ENCODE assay signal across 8 cellular contexts in the genomic region with DNA sequence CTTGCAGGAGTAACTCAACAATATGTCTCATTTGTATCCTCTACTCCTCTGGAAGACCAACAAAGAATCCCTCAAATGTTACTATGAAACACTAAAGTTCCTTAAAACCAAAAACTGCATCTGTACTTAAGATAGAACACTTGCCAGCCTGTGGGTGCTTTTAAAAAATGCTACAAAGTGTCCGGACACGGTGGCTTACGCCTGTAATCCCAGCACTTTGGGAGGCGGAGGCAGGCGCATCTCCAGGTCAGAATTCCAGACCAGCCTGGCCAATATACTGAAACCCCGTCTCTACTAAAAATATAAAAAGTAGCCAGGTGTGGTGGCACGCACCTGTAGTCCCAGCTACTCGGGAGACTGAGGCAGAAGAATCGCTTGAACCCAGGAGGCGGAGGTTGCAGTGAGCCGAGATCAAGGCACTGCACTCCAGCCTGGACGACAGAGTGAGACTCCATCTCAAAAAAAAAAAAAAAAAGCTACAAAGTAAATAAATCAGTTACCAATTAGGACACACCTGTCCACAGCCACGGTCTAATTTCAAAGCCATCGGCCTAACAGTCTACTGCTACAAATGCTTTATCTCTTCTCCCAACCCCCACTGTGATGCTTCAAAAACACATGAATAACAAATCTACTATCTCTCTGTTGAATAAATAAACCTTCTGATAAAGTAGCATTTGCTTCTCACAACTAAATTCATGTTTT. TPM values are rescaled to one million over a fixed set of nuclear protein-coding genes. Genes with fewer than 3 reads are reported as not detected.
A peak's percentile ranks its signal among the peaks of the same experiment; 100 is the strongest.
DNase-seq lines count a peak whose midpoint lies in the region; ATAC-seq, FAIRE-seq and TF ChIP-seq lines count a peak whose summit lies in the region.
"Not testable (repeated sequence)": the region's sequence is repeated elsewhere in the genome, so short reads cannot be mapped to it uniquely, and the experiment has no call there.

No MANE protein-coding gene starts in this region.

- not testable (repeated sequence) for ATAC-seq in T-helper 17 cell

- H3K9me3 ChIP-seq in T-helper 17 cell (ENCODE audit: control insufficient read depth, low read length, poor library complexity, severe bottlenecking); astrocyte (ENCODE audit: insufficient read depth, low read depth, low read length); muscle layer of colon (ENCODE audit: low read length); small intestine (ENCODE audit: control insufficient read depth, low read depth): not testable (repeated sequence)

- TF ChIP-seq CTCF in CD14-positive monocyte (IDR thresholded peaks at IDR 0.05); HFF-Myc (IDR thresholded peaks at IDR 0.05; ENCODE audit: low read depth, low read length, missing control alignments); astrocyte (IDR thresholded peaks at IDR 0.05; ENCODE audit: insufficient read depth, low read depth, low read length); fibroblast of villous mesenchyme (IDR thresholded peaks at IDR 0.05; ENCODE audit: insufficient read depth, low read depth, low read length): not testable (repeated sequence)

- not testable (repeated sequence) for H3K4me1 ChIP-seq in astrocyte (ENCODE audit: insufficient read depth, low read length); small intestine (ENCODE audit: control insufficient read depth in 2 of 2, insufficient read depth in 1 of 2, low read depth in 1 of 2, low read length in 1 of 2)
- peaks cover 33% of the 10 kb centered on the region for H3K4me1 ChIP-seq in muscle layer of colon (ENCODE audit: insufficient read depth, low read length)

- H3K4me2 ChIP-seq in astrocyte (ENCODE audit: low read length), result peak overlapping the region; percentile 89

- not testable (repeated sequence) for H3K27me3 ChIP-seq in astrocyte (ENCODE audit: insufficient read depth, low read length); muscle layer of colon (ENCODE audit: control insufficient read depth in 1 of 2, insufficient read depth in 2 of 2, low read length in 2 of 2); small intestine (ENCODE audit: control insufficient read depth in 2 of 2, insufficient read depth in 2 of 2, low read length in 2 of 2)

- H3K27me3 Mint-ChIP-seq in CD14-positive monocyte (ENCODE audit: low read depth in 3 of 3); T-helper 17 cell; astrocyte (ENCODE audit: low read depth, unreplicated experiment): not testable (repeated sequence)

- WGBS in small intestine, 3 donors, result 20 to 49% (median 40%) methylated on average over 14 of the region's 14 CpGs

- H3K4me1 Mint-ChIP-seq in CD14-positive monocyte (peaks cover 28% of the 10 kb centered on the region), T-helper 17 cell (peaks cover 41% of the 10 kb centered on the region)
- not testable (repeated sequence) for H3K4me1 Mint-ChIP-seq in astrocyte (ENCODE audit: low read depth, unreplicated experiment)

- H3K27ac Mint-ChIP-seq in CD14-positive monocyte (peak overlapping the region in 4 of 7 donors; percentile 6 to 99 (median 65)), T-helper 17 cell (peak overlapping the region; percentile 97), astrocyte (ENCODE audit: unreplicated experiment) (peak overlapping the region; percentile 0)

- H3K4me3 ChIP-seq in HFF-Myc (replicated peaks; ENCODE audit: low read depth, low read length) (peak overlapping the region; percentile 91), astrocyte (ENCODE audit: insufficient read depth, low read depth, low read length) (peak overlapping the region; percentile 99), fibroblast of villous mesenchyme (ENCODE audit: low read depth, low read length) (peak overlapping the region; percentile 96), small intestine (ENCODE audit: low read depth in 1 of 2, low read length in 2 of 2) (peak overlapping the region in 1 of 2 donors; percentile 18)
- H3K4me3 ChIP-seq in muscle layer of colon (ENCODE audit: low read depth in 1 of 2, low read length in 2 of 2), result not testable (repeated sequence)

- H3K4me3 Mint-ChIP-seq in CD14-positive monocyte, result not testable (repeated sequence)
- H3K4me3 Mint-ChIP-seq in T-helper 17 cell (peak overlapping the region; percentile 98), astrocyte (ENCODE audit: unreplicated experiment) (peak overlapping the region; percentile 99)

- H3K9me3 Mint-ChIP-seq in CD14-positive monocyte; astrocyte (ENCODE audit: unreplicated experiment): not testable (repeated sequence)

- not testable (repeated sequence) for FAIRE-seq in astrocyte (lab: Jason Lieb, UNC); small intestine (lab: Jason Lieb, UNC)

- intact Hi-C loops in CD14-positive monocyte (cut with micrococcal nuclease), result loop anchor here in 1 of 2 donors (5.0 kb wide), 1 partner anchor 35 kb away; no protein-coding TSS in a partner anchor

- not testable (repeated sequence) for H3K36me3 ChIP-seq in astrocyte (ENCODE audit: insufficient read depth, low read length); small intestine (ENCODE audit: control insufficient read depth in 2 of 2, insufficient read depth in 2 of 2, low read length in 2 of 2)
- peaks cover 12% of the 10 kb centered on the region for H3K36me3 ChIP-seq in muscle layer of colon (ENCODE audit: insufficient read depth, low read length)

- H3K9ac ChIP-seq in astrocyte (ENCODE audit: low read length), result peak overlapping the region; percentile 100
- not testable (repeated sequence) for H3K9ac ChIP-seq in muscle layer of colon (ENCODE audit: low read length)

- H4K20me1 ChIP-seq in astrocyte (ENCODE audit: insufficient read depth, low read length), result peaks cover 72% of the 10 kb centered on the region

- peaks cover 20 to 26% of the 10 kb centered on the region in 2 donors for H3K36me3 Mint-ChIP-seq in CD14-positive monocyte
- not testable (repeated sequence) for H3K36me3 Mint-ChIP-seq in T-helper 17 cell (ENCODE audit: low read depth); astrocyte (ENCODE audit: low read depth, unreplicated experiment)

- not testable (repeated sequence) for H3K27ac ChIP-seq in astrocyte (ENCODE audit: low read depth, low read length); small intestine (ENCODE audit: low read depth in 1 of 2, low read length in 1 of 2)
- H3K27ac ChIP-seq in muscle layer of colon (ENCODE audit: low read depth, low read length), result peak overlapping the region; percentile 39

- DNase-seq in CD14-positive monocyte (ENCODE audit: low spot score); HFF-Myc (ENCODE audit: extremely low read depth, low read depth); T-helper 17 cell; astrocyte (ENCODE audit: low read depth): not testable (repeated sequence)
- DNase-seq in NCI-H2171 treated with DMSO at 0.1 percent for 48 hours (lab: John Stamatoyannopoulos, UW) (peak; percentile 57), fibroblast of villous mesenchyme (ENCODE audit: low read depth) (peak; percentile 13), small intestine (peak; percentile 66)

- peaks cover 82% of the 10 kb centered on the region for H3K79me2 ChIP-seq in astrocyte (ENCODE audit: insufficient read depth, low read length)

- H2AFZ ChIP-seq in astrocyte (ENCODE audit: low read depth, low read length), result not testable (repeated sequence)

RNA-seq across cellular contexts. Expression of a gene that starts 3.2 kb away (rescaled TPM):
- polyA plus RNA-seq in CD14-positive monocyte, result 10 to 100 TPM; 55.0 to 86.1 TPM
- 100 to 1,000 TPM; 186 to 202 TPM for total RNA-seq in T-helper 17 cell
- total RNA-seq in astrocyte, result 131 and 143 TPM in 2 replicates
- 67.6 and 81.6 TPM in 2 replicates for total RNA-seq in fibroblast of villous mesenchyme
- polyA plus RNA-seq in small intestine, result 10 to 100 TPM; 16.5 to 26.6 (median 19.9) TPM

Comparison
In these comparisons a context has a peak if more than half of its experiments do, and no peak if none do; other contexts are left out.
1. H3K27ac Mint-ChIP-seq: peak in every context shown above with its lines; median percentile 97 in T-helper 17 cell; 65 in CD14-positive monocyte; 0 in astrocyte.